1 cellular context compared by ENCODE assay signal in the genomic region with DNA sequence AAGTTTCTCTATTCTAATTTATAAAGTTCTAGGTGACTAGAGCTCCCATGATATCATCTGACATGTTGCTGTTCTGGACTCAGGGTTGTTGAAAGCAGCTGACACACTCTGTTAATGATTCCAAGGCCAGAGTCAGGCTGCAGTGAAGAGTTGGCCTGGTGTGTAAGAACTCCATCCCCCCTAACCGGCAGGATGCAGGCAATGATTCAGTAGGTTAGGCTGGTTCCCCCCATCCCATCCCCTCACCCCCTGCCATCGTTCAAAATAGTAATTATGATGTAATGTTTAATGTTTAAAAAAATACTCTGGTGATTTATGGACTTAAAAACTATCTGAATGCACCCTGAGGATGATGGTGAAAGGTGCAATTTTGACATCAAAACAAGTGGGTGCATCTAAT.
TF ChIP-seq lines count a peak whose summit lies in the region.

No MANE protein-coding gene starts in this region.

TF ChIP-seq in HEK293, 187 proteins besides CTCF, POLR2A, EP300 and RAD21 (continued from another document):
- TF ChIP-seq, protein P1, sequence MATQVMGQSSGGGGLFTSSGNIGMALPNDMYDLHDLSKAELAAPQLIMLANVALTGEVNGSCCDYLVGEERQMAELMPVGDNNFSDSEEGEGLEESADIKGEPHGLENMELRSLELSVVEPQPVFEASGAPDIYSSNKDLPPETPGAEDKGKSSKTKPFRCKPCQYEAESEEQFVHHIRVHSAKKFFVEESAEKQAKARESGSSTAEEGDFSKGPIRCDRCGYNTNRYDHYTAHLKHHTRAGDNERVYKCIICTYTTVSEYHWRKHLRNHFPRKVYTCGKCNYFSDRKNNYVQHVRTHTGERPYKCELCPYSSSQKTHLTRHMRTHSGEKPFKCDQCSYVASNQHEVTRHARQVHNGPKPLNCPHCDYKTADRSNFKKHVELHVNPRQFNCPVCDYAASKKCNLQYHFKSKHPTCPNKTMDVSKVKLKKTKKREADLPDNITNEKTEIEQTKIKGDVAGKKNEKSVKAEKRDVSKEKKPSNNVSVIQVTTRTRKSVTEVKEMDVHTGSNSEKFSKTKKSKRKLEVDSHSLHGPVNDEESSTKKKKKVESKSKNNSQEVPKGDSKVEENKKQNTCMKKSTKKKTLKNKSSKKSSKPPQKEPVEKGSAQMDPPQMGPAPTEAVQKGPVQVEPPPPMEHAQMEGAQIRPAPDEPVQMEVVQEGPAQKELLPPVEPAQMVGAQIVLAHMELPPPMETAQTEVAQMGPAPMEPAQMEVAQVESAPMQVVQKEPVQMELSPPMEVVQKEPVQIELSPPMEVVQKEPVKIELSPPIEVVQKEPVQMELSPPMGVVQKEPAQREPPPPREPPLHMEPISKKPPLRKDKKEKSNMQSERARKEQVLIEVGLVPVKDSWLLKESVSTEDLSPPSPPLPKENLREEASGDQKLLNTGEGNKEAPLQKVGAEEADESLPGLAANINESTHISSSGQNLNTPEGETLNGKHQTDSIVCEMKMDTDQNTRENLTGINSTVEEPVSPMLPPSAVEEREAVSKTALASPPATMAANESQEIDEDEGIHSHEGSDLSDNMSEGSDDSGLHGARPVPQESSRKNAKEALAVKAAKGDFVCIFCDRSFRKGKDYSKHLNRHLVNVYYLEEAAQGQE (tag by site-specific recombination; IDR thresholded peaks at IDR 0.05) = no peak
- TF ChIP-seq ZNF114 (tag by site-specific recombination; IDR thresholded peaks at IDR 0.05) = no peak
- TF ChIP-seq WT1 (tag by site-specific recombination; IDR thresholded peaks at IDR 0.05) = no peak
- TF ChIP-seq, protein P2, sequence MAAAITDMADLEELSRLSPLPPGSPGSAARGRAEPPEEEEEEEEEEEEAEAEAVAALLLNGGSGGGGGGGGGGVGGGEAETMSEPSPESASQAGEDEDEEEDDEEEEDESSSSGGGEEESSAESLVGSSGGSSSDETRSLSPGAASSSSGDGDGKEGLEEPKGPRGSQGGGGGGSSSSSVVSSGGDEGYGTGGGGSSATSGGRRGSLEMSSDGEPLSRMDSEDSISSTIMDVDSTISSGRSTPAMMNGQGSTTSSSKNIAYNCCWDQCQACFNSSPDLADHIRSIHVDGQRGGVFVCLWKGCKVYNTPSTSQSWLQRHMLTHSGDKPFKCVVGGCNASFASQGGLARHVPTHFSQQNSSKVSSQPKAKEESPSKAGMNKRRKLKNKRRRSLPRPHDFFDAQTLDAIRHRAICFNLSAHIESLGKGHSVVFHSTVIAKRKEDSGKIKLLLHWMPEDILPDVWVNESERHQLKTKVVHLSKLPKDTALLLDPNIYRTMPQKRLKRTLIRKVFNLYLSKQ (tag by site-specific recombination; IDR thresholded peaks at IDR 0.05; ENCODE audit: borderline replicate concordance) = no peak
- no peak for TF ChIP-seq ZNF394 (tag by site-specific recombination; IDR thresholded peaks at IDR 0.05; ENCODE audit: borderline replicate concordance)
- TF ChIP-seq ZNF677 (tag by site-specific recombination; IDR thresholded peaks at IDR 0.05) = no peak
- TF ChIP-seq SP7 (tag by site-specific recombination; IDR thresholded peaks at IDR 0.05) = peak; percentile 97
- no peak for TF ChIP-seq ZNF510 (tag by site-specific recombination; IDR thresholded peaks at IDR 0.05; ENCODE audit: insufficient replicate concordance)
- TF ChIP-seq, protein P3, sequence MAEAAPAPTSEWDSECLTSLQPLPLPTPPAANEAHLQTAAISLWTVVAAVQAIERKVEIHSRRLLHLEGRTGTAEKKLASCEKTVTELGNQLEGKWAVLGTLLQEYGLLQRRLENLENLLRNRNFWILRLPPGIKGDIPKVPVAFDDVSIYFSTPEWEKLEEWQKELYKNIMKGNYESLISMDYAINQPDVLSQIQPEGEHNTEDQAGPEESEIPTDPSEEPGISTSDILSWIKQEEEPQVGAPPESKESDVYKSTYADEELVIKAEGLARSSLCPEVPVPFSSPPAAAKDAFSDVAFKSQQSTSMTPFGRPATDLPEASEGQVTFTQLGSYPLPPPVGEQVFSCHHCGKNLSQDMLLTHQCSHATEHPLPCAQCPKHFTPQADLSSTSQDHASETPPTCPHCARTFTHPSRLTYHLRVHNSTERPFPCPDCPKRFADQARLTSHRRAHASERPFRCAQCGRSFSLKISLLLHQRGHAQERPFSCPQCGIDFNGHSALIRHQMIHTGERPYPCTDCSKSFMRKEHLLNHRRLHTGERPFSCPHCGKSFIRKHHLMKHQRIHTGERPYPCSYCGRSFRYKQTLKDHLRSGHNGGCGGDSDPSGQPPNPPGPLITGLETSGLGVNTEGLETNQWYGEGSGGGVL (tag by site-specific recombination; IDR thresholded peaks at IDR 0.05) = peak; percentile 33; the same call in 1 of the 2 replicates
